ENCODE assay signal across 10 cellular contexts in genomic region chr22:19178065-19178658, GRCh38. TPM values are rescaled to one million over a fixed set of nuclear protein-coding genes. Genes with fewer than 3 reads are reported as not detected.
DNase-seq lines count a peak whose midpoint lies in the region; ATAC-seq, FAIRE-seq and TF ChIP-seq lines count a peak whose summit lies in the region.
"Had no signal": no experiment of that assay in that cellular context is flagged by ENCODE, and none has a peak within 500 bp of the region (broad histone marks: within the 10 kb centered on the region; RNA-seq: fewer than 3 reads in every experiment).

No MANE protein-coding gene starts in this region.

- no peak overlapping the region for H2AFZ ChIP-seq in HCT116 (ENCODE audit: low read depth, low read length, poor library complexity, severe bottlenecking)

- TF ChIP-seq EP300 in gastroesophageal sphincter (IDR thresholded peaks at IDR 0.05), result no peak

- FAIRE-seq in HTR-8/SVneo (lab: Jason Lieb, UNC), result no peak
- FAIRE-seq: A204.1 had no signal

- H3K4me3 ChIP-seq in HCT116 (replicated peaks in 1 of 2; ENCODE audit: low read depth in 1 of 2, low read length in 2 of 2) (peak overlapping the region; percentile 63 to 82), NB4 (ENCODE audit: low read depth, low read length) (peak overlapping the region; percentile 49), gastroesophageal sphincter (peak overlapping the region; percentile 76 to 96)

- H3K4me2 ChIP-seq in HCT116 (ENCODE audit: low read length), result peak overlapping the region; percentile 95

- intact Hi-C loops in HCT116 (cut with micrococcal nuclease), result loop anchor here (2.0 kb wide), 1 partner anchor 253 kb away; the partner anchor contains the start of gene HIRA

- RAD21 ChIA-PET in HCT116 (lab: Charles Lee; ENCODE audit: low non-redundant PET in 1 of 2, low total read pairs in 2 of 2, uncharacterized antibody in 2 of 2, unreplicated experiment in 2 of 2), result interaction anchor here (1.2 to 1.6 kb wide), 3 partner anchors 113 to 452 kb away, joined by 5 to 7 read pairs (median 6); partner anchors contain the start of gene CLTCL1 (in 1 of the 2)

- no peak for TF ChIP-seq CTCF in HCT116 (IDR thresholded peaks at IDR 0.05 in 2 of 3, conservative IDR thresholded peaks at IDR 0.05 in 1 of 3; ENCODE audit: borderline replicate concordance in 1 of 3, insufficient read depth in 1 of 3, low read depth in 2 of 3, low read length in 2 of 3)
- TF ChIP-seq CTCF in NB4 (IDR thresholded peaks at IDR 0.05; ENCODE audit: low read depth, low read length), result no peak
- peak in 2 of 4 experiments; percentile 8 to 15 for TF ChIP-seq CTCF in gastroesophageal sphincter (IDR thresholded peaks at IDR 0.05)
- no peak for TF ChIP-seq CTCF in omental fat pad (IDR thresholded peaks at IDR 0.05)

- CTCF ChIA-PET in HCT116 (lab: Charles Lee), result interaction anchor here (0.8 to 2.5 kb wide), 10 partner anchors 20 to 452 kb away, joined by 3 to 18 read pairs (median 6); partner anchors contain the start of genes CDC45, ESS2 and UFD1

- TF ChIP-seq POLR2A in HCT116 (IDR thresholded peaks at IDR 0.05; ENCODE audit: borderline replicate concordance, extremely low read depth, insufficient read depth, insufficient read length) (no peak), NB4 (IDR thresholded peaks at IDR 0.05; ENCODE audit: extremely low read depth, insufficient read length) (no peak), gastroesophageal sphincter (IDR thresholded peaks at IDR 0.05) (no peak)

- no CpG with 5 or more reads among the region's 80 CpGs for WGBS in gastroesophageal sphincter (ENCODE audit: low coverage in 1 of 2), 2 donors

- H3K27ac ChIP-seq in HCT116 (ENCODE audit: low read depth, low read length), result peak overlapping the region; percentile 94
- peak overlapping the region; percentile 76 to 99 (median 94) for H3K27ac ChIP-seq in gastroesophageal sphincter

- no peak for TF ChIP-seq RAD21 in HCT116 (IDR thresholded peaks at IDR 0.05; ENCODE audit: low read depth)

- no peaks in the 10 kb centered on the region for H3K27me3 ChIP-seq in HCT116 (ENCODE audit: insufficient read depth, low read length)
- no peaks in the 10 kb centered on the region for H3K27me3 ChIP-seq in gastroesophageal sphincter

- H3K79me2 ChIP-seq in HCT116 (ENCODE audit: insufficient read depth, low read length), result peaks cover 45% of the 10 kb centered on the region

- H4K20me1 ChIP-seq in HCT116 (ENCODE audit: insufficient read depth), result no peaks in the 10 kb centered on the region

- H3K9me3 ChIP-seq in HCT116 (ENCODE audit: control insufficient read depth in 1 of 2, insufficient read depth in 1 of 2, low read depth in 1 of 2, low read length in 2 of 2) (no peaks in the 10 kb centered on the region), gastroesophageal sphincter (no peaks in the 10 kb centered on the region)

- peaks cover 7 to 57% of the 10 kb centered on the region in 2 experiments for H3K4me1 ChIP-seq in HCT116 (ENCODE audit: control insufficient read depth in 1 of 2, insufficient read depth in 2 of 2, low read length in 2 of 2)
- H3K4me1 ChIP-seq in gastroesophageal sphincter, result peaks cover 0 to 60% (median 29%) of the 10 kb centered on the region in 3 donors

- ATAC-seq in HCT116 (peak; percentile 45), gastroesophageal sphincter (peak; percentile 47), omental fat pad (ENCODE audit: low FRiP score) (peak; percentile 16)

- POLR2A ChIA-PET in HCT116 (lab: Charles Lee), result interaction anchor here (0.8 to 1.6 kb wide), 4 partner anchors 11 to 254 kb away, joined by 4 to 6 read pairs (median 4); partner anchors contain the start of genes CLTCL1 and HIRA

- H3K36me3 ChIP-seq in HCT116 (ENCODE audit: control insufficient read depth in 1 of 2, insufficient read depth in 2 of 2, low read length in 2 of 2), result no peaks in the 10 kb centered on the region
- peaks cover 0 to 10% of the 10 kb centered on the region in 2 donors for H3K36me3 ChIP-seq in gastroesophageal sphincter

- peak; percentile 83 for DNase-seq in DMS 273 (lab: John Stamatoyannopoulos, UW; ENCODE audit: unreplicated experiment)
- no peak for DNase-seq in DMS 273 treated with DMSO at 0.1 percent for 48 hours (lab: John Stamatoyannopoulos, UW)
- DNase-seq in HCT116 (ENCODE audit: low read depth, low spot score), result no peak
- peak; percentile 66 for DNase-seq in NB4 (ENCODE audit: low read depth)
- peak; percentile 47 for DNase-seq in activated effector memory CD4-positive, alpha-beta T cell treated with Interleukin-2 at 50 U/mL for 16 hours
- DNase-seq in omental fat pad (ENCODE audit: low spot score), result no peak
- DNase-seq in HTR-8/SVneo (ENCODE audit: insufficient read length, low spot score), result no peak

- BruUV-seq in HCT116 (replicated peaks; lab: Mats Ljungman, UMichigan), result no TSS peak

- no peaks in the 10 kb centered on the region for H3K9me2 ChIP-seq in HCT116 (ENCODE audit: insufficient read depth)

- peak overlapping the region; percentile 84 for H3K9ac ChIP-seq in HCT116 (ENCODE audit: low read length)

TF ChIP-seq in HCT116, 20 proteins besides CTCF, POLR2A, EP300 and RAD21 (continues in another document):
- TF ChIP-seq ELF1 (IDR thresholded peaks at IDR 0.05; ENCODE audit: borderline replicate concordance, low read depth) (no peak; the same call in 1 of the 2 replicates), SRF (IDR thresholded peaks at IDR 0.05; ENCODE audit: low read depth) (no peak), FOSL1 (IDR thresholded peaks at IDR 0.05; ENCODE audit: low read depth) (no peak), SIN3A (IDR thresholded peaks at IDR 0.05; ENCODE audit: low read depth) (0 out of 2 replicates have a peak, but pooled peaks have one; percentile 38), ZBTB33 (IDR thresholded peaks at IDR 0.05; ENCODE audit: extremely low read depth, insufficient replicate concordance, low read length) (no peak), ZFX (IDR thresholded peaks at IDR 0.05) (peak; percentile 75), ZNF274 (IDR thresholded peaks at IDR 0.05; ENCODE audit: low read depth, low read length) (no peak), CEBPB (IDR thresholded peaks at IDR 0.05; ENCODE audit: low read depth) (no peak)
- TF ChIP-seq, protein P1, sequence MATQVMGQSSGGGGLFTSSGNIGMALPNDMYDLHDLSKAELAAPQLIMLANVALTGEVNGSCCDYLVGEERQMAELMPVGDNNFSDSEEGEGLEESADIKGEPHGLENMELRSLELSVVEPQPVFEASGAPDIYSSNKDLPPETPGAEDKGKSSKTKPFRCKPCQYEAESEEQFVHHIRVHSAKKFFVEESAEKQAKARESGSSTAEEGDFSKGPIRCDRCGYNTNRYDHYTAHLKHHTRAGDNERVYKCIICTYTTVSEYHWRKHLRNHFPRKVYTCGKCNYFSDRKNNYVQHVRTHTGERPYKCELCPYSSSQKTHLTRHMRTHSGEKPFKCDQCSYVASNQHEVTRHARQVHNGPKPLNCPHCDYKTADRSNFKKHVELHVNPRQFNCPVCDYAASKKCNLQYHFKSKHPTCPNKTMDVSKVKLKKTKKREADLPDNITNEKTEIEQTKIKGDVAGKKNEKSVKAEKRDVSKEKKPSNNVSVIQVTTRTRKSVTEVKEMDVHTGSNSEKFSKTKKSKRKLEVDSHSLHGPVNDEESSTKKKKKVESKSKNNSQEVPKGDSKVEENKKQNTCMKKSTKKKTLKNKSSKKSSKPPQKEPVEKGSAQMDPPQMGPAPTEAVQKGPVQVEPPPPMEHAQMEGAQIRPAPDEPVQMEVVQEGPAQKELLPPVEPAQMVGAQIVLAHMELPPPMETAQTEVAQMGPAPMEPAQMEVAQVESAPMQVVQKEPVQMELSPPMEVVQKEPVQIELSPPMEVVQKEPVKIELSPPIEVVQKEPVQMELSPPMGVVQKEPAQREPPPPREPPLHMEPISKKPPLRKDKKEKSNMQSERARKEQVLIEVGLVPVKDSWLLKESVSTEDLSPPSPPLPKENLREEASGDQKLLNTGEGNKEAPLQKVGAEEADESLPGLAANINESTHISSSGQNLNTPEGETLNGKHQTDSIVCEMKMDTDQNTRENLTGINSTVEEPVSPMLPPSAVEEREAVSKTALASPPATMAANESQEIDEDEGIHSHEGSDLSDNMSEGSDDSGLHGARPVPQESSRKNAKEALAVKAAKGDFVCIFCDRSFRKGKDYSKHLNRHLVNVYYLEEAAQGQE (IDR thresholded peaks at IDR 0.05; ENCODE audit: low read depth), result no peak
- TF ChIP-seq, protein P2, sequence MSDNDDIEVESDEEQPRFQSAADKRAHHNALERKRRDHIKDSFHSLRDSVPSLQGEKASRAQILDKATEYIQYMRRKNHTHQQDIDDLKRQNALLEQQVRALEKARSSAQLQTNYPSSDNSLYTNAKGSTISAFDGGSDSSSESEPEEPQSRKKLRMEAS (IDR thresholded peaks at IDR 0.05), result no peak

RNA-seq across cellular contexts. Expression of gene SLC25A1, which starts 0.4 kb away (rescaled TPM):
- 146 TPM for total RNA-seq in HCT116 (2021; ENCODE audit: unreplicated experiment)
- polyA plus RNA-seq in HCT116 (2012), result 130 and 133 TPM in 2 replicates
- 10 to 100 TPM; 42.1 to 69.9 (median 51.1) TPM for total RNA-seq in gastroesophageal sphincter
- 100 to 1,000 TPM in 2 of 4 donors, 10 to 100 TPM in 2; 76.4 to 135 (median 97.4) TPM for total RNA-seq in omental fat pad

RNA-seq across cellular contexts. Expression of gene GSC2, which starts 28.1 kb away (rescaled TPM):
- total RNA-seq in HCT116 (2021; ENCODE audit: unreplicated experiment) (not detected), gastroesophageal sphincter (not detected), omental fat pad (not detected)
- polyA plus RNA-seq in HCT116 (2012), result not detected in 2 replicates
- total RNA-seq: lung microvascular endothelial cell had no signal

RNA-seq across cellular contexts. Expression of gene ESS2, which starts 33.7 kb away (rescaled TPM):
- total RNA-seq in HCT116 (2021; ENCODE audit: unreplicated experiment) (17.7 TPM), gastroesophageal sphincter (10 to 100 TPM; 14.5 to 18.4 (median 16.5) TPM), omental fat pad (10 to 100 TPM; 10.4 to 22.7 (median 12.8) TPM)
- 11.4 and 13.6 TPM in 2 replicates for polyA plus RNA-seq in HCT116 (2012)

RNA-seq across cellular contexts. Expression of gene TSSK2, which starts 47.1 kb away (rescaled TPM):
- not detected for total RNA-seq in HCT116 (2021; ENCODE audit: unreplicated experiment)
- polyA plus RNA-seq in HCT116 (2012), result not detected in 2 replicates
- under 1 TPM in 1 of 4 donors, not detected in 3; 0.13 TPM for total RNA-seq in gastroesophageal sphincter
- under 1 TPM in 1 of 4 donors, not detected in 3; 0.79 TPM for total RNA-seq in omental fat pad
- total RNA-seq: lung microvascular endothelial cell had no signal

RNA-seq across cellular contexts. Expression of gene DGCR2, which starts 56.0 kb away (rescaled TPM):
- total RNA-seq in HCT116 (2021; ENCODE audit: unreplicated experiment) (42.9 TPM), gastroesophageal sphincter (10 to 100 TPM; 44.1 to 76.5 (median 56.3) TPM), omental fat pad (10 to 100 TPM; 29.5 to 62.4 (median 30.5) TPM)
- polyA plus RNA-seq in HCT116 (2012), result 39.2 and 48.9 TPM in 2 replicates

Comparison
In these comparisons a context has a peak if more than half of its experiments do, and no peak if none do; other contexts are left out.
1. DNase-seq: peak in DMS 273 (single experiment), NB4 (single experiment) and activated effector memory CD4-positive, alpha-beta T cell treated with Interleukin-2 at 50 U/mL for 16 hours (single experiment); none in DMS 273 treated with DMSO at 0.1 percent for 48 hours (single experiment), HCT116 (single experiment), omental fat pad (single experiment) and HTR-8/SVneo (single experiment).
2. Peak in every context shown above with its lines, with median percentiles within 50 percentile points of each other: ATAC-seq and H3K4me3 ChIP-seq.